13 cellular contexts compared by ENCODE assay signal in the genomic region with DNA sequence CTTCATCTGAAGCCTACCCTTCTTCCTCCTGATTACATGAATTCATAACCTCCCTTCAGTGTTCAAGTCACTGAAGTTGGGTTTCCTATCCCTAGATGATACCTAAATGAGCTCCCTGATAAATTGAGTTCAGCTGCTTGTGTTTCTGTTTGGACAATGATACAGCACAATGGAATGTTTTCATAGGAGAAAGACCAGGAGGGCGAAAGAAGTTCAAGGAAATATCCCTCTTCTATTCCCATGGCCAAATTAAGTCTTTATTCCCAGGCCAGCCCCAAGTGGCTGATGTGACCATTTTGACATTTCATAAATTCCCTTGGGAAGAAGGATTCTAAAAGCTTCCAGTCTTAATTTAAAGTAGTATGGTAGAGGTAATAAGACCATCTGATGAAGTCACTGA.
DNase-seq lines count a peak whose midpoint lies in the region; ATAC-seq and TF ChIP-seq lines count a peak whose summit lies in the region.
"Had no signal": no experiment of that assay in that cellular context is flagged by ENCODE, and none has a peak within 500 bp of the region (broad histone marks: within the 10 kb centered on the region; RNA-seq: fewer than 3 reads in every experiment).

No MANE protein-coding gene starts in this region.

- peaks cover 9% of the 10 kb centered on the region for H3K4me1 Mint-ChIP-seq in nephron

- H3K4me1 ChIP-seq in SK-N-SH (ENCODE audit: control insufficient read depth in 1 of 2, insufficient read depth in 2 of 2, low read depth in 1 of 2, low read length in 1 of 2): peaks cover 0 to 4% of the 10 kb centered on the region in 2 experiments; a peak in 2 of 4 replicates

- H3K36me3 ChIP-seq in SK-N-SH (replicated peaks in 1 of 2; ENCODE audit: control insufficient read depth in 1 of 2, insufficient read depth in 2 of 2, low read length in 1 of 2): no peaks in the 10 kb centered on the region

- TF ChIP-seq RAD21 in SK-N-SH (IDR thresholded peaks at IDR 0.05; ENCODE audit: low read length): no peak

- peak overlapping the region; percentile 24 to 68 (median 34) for H3K27ac Mint-ChIP-seq in nephron
- H3K27ac Mint-ChIP-seq: memory B cell had no signal

- 0 out of 4 replicates have a peak, but pooled peaks of 1 of the 2 experiments have one; percentile 5 for TF ChIP-seq EP300 in SK-N-SH (IDR thresholded peaks at IDR 0.05; ENCODE audit: borderline replicate concordance in 1 of 2, low read depth in 1 of 2, low read length in 1 of 2)

- H3K27ac ChIP-seq in SK-N-SH (ENCODE audit: low read depth in 2 of 2, low read length in 1 of 2): peak overlapping the region in 1 of 2 experiments; percentile 72; a peak in 2 of 4 replicates
- H3K27ac ChIP-seq: C4-2B had no signal

- peaks cover 10% of the 10 kb centered on the region for H3K9me3 Mint-ChIP-seq in nephron
- H3K9me3 Mint-ChIP-seq: memory B cell had no signal

- no peak for ATAC-seq in HG03439 (IDR thresholded peaks at IDR 0.05; ENCODE audit: unreplicated experiment)
- ATAC-seq in HG03521 (IDR thresholded peaks at IDR 0.05; ENCODE audit: unreplicated experiment): no peak

- H3F3A ChIP-seq in SK-N-SH (replicated peaks; ENCODE audit: insufficient read depth): peaks cover 4% of the 10 kb centered on the region

- peak overlapping the region; percentile 56; the same call in 1 of the 2 replicates for H3K4me2 ChIP-seq in SK-N-SH

- 31% methylated on average over 1 of the region's 1 CpG for WGBS in SK-N-SH (ENCODE audit: low lambda C conversion rate)

- H3K27me3 Mint-ChIP-seq in nephron (ENCODE audit: low read depth): no peaks in the 10 kb centered on the region
- H3K27me3 Mint-ChIP-seq: memory B cell had no signal

- H3K27me3 ChIP-seq in SK-N-SH (ENCODE audit: insufficient read depth): no peaks in the 10 kb centered on the region

- no peak for TF ChIP-seq CTCF in SK-N-SH (IDR thresholded peaks at IDR 0.05)
- TF ChIP-seq CTCF in nephron (IDR thresholded peaks at IDR 0.05; ENCODE audit: unreplicated experiment in 3 of 3): no peak

- H3K9me2 ChIP-seq in SK-N-SH: no peaks in the 10 kb centered on the region

- H3K9ac ChIP-seq in SK-N-SH: no peak overlapping the region

- no peak overlapping the region; a peak in 1 of 4 replicates for H3K4me3 ChIP-seq in SK-N-SH (ENCODE audit: low read depth in 2 of 2, low read length in 1 of 2)

- H3K36me3 Mint-ChIP-seq in nephron (ENCODE audit: low read depth): no peaks in the 10 kb centered on the region
- H3K36me3 Mint-ChIP-seq: memory B cell had no signal

- POLR2A ChIA-PET in SK-N-SH (lab: Yijun Ruan, JAX): no interaction called here

- CTCF ChIA-PET in SK-N-SH (lab: Yijun Ruan, JAX): no interaction called here

- no peak overlapping the region for H3K4me3 Mint-ChIP-seq in nephron
- H3K4me3 Mint-ChIP-seq: memory B cell had no signal

- no peaks in the 10 kb centered on the region for H3K9me3 ChIP-seq in SK-N-SH

- no peaks in the 10 kb centered on the region for H3K79me2 ChIP-seq in SK-N-SH (ENCODE audit: insufficient read depth)

- no peaks in the 10 kb centered on the region for H4K20me1 ChIP-seq in SK-N-SH (ENCODE audit: insufficient read depth)

- H2AFZ ChIP-seq in SK-N-SH (ENCODE audit: low read depth): no peak overlapping the region; the same call in 1 of the 2 replicates

- DNase-seq in AG20443 (ENCODE audit: low spot score) (peak; percentile 65), SK-N-SH (no peak), fibroblast of gingiva (ENCODE audit: low read depth) (peak; percentile 68), DMS153 treated with DMSO at 0.1 percent for 48 hours (lab: John Stamatoyannopoulos, UW; ENCODE audit: unreplicated experiment) (no peak)
- DNase-seq in activated CD4-positive, alpha-beta T cell treated with anti-CD3 and anti-CD28 coated beads, Interleukin-2, amount 50 U/mL, for 48 hours: no peak
- DNase-seq: NCI-H524, retina, T-helper 1 cell had no signal

TF ChIP-seq in SK-N-SH, 30 proteins besides CTCF, POLR2A, EP300 and RAD21 (continues in another document):
- TF ChIP-seq IRF3 (IDR thresholded peaks at IDR 0.05; ENCODE audit: low read depth, low read length): no peak
- no peak for TF ChIP-seq ZBTB33 (IDR thresholded peaks at IDR 0.05; ENCODE audit: borderline replicate concordance, low read depth)
- no peak for TF ChIP-seq TEAD4 (IDR thresholded peaks at IDR 0.05; ENCODE audit: borderline replicate concordance, insufficient read depth)
- TF ChIP-seq FOXJ3 (CRISPR knock-in tag; IDR thresholded peaks at IDR 0.05): no peak
- TF ChIP-seq YY1 (IDR thresholded peaks at IDR 0.05; ENCODE audit: low read depth): no peak
- TF ChIP-seq EZH2phosphoT487 (IDR thresholded peaks at IDR 0.05; ENCODE audit: borderline replicate concordance, low read depth): no peak
- TF ChIP-seq ELF1 (IDR thresholded peaks at IDR 0.05): no peak
- TF ChIP-seq, protein P1, sequence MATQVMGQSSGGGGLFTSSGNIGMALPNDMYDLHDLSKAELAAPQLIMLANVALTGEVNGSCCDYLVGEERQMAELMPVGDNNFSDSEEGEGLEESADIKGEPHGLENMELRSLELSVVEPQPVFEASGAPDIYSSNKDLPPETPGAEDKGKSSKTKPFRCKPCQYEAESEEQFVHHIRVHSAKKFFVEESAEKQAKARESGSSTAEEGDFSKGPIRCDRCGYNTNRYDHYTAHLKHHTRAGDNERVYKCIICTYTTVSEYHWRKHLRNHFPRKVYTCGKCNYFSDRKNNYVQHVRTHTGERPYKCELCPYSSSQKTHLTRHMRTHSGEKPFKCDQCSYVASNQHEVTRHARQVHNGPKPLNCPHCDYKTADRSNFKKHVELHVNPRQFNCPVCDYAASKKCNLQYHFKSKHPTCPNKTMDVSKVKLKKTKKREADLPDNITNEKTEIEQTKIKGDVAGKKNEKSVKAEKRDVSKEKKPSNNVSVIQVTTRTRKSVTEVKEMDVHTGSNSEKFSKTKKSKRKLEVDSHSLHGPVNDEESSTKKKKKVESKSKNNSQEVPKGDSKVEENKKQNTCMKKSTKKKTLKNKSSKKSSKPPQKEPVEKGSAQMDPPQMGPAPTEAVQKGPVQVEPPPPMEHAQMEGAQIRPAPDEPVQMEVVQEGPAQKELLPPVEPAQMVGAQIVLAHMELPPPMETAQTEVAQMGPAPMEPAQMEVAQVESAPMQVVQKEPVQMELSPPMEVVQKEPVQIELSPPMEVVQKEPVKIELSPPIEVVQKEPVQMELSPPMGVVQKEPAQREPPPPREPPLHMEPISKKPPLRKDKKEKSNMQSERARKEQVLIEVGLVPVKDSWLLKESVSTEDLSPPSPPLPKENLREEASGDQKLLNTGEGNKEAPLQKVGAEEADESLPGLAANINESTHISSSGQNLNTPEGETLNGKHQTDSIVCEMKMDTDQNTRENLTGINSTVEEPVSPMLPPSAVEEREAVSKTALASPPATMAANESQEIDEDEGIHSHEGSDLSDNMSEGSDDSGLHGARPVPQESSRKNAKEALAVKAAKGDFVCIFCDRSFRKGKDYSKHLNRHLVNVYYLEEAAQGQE (IDR thresholded peaks at IDR 0.05; ENCODE audit: low read depth, low read length): no peak
- TF ChIP-seq RFX5 (IDR thresholded peaks at IDR 0.05; ENCODE audit: low read length): no peak
- TF ChIP-seq JUND (IDR thresholded peaks at IDR 0.05): peak; percentile 57
- TF ChIP-seq GATA2 (CRISPR knock-in tag; IDR thresholded peaks at IDR 0.05): no peak
- TF ChIP-seq RCOR1 (IDR thresholded peaks at IDR 0.05; ENCODE audit: low read length): no peak
- no peak for TF ChIP-seq SIN3A (IDR thresholded peaks at IDR 0.05; ENCODE audit: borderline replicate concordance, low read depth, low read length)
- TF ChIP-seq, protein P2, sequence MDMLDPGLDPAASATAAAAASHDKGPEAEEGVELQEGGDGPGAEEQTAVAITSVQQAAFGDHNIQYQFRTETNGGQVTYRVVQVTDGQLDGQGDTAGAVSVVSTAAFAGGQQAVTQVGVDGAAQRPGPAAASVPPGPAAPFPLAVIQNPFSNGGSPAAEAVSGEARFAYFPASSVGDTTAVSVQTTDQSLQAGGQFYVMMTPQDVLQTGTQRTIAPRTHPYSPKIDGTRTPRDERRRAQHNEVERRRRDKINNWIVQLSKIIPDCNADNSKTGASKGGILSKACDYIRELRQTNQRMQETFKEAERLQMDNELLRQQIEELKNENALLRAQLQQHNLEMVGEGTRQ (IDR thresholded peaks at IDR 0.05; ENCODE audit: borderline replicate concordance, low read depth, low read length): no peak
- peak; percentile 53; the same call in 1 of the 2 replicates for TF ChIP-seq FOSL2 (IDR thresholded peaks at IDR 0.05; ENCODE audit: borderline replicate concordance, low read depth)
- TF ChIP-seq SMC3 (IDR thresholded peaks at IDR 0.05; ENCODE audit: low read depth, low read length): no peak
- no peak for TF ChIP-seq GABPA (IDR thresholded peaks at IDR 0.05; ENCODE audit: low read depth)
- no peak for TF ChIP-seq MXI1 (IDR thresholded peaks at IDR 0.05; ENCODE audit: low read depth, low read length)

Comparison
In these comparisons a context has a peak if more than half of its experiments do, and no peak if none do; other contexts are left out.
1. DNase-seq: peak in AG20443 (single experiment) and fibroblast of gingiva (single experiment); none in SK-N-SH (single experiment), activated CD4-positive, alpha-beta T cell treated with anti-CD3 and anti-CD28 coated beads, Interleukin-2, amount 50 U/mL, for 48 hours (0 of 2) and DMS153 treated with DMSO at 0.1 percent for 48 hours (single experiment).